Comparison of ENCODE assay signal across 8 cellular contexts in genomic region chr19:42401365-42402303, GRCh38.
DNase-seq lines count a peak whose midpoint lies in the region; ATAC-seq and TF ChIP-seq lines count a peak whose summit lies in the region.

No MANE protein-coding gene starts in this region.

- H3K9ac ChIP-seq in HUES48 (ENCODE audit: low read depth, low read length) = peak overlapping the region; percentile 61

- peak overlapping the region; percentile 10 for H3K27ac Mint-ChIP-seq in nephron progenitor cell

- no peaks in the 10 kb centered on the region for H3K9me3 Mint-ChIP-seq in nephron progenitor cell

- peaks cover 19% of the 10 kb centered on the region for H3K27me3 ChIP-seq in HUES48 (ENCODE audit: control insufficient read depth, insufficient read depth, low read length)

- peak; percentile 35 for DNase-seq in CMK (ENCODE audit: low read depth)
- DNase-seq in RKO (ENCODE audit: low spot score) = peak; percentile 67
- DNase-seq in activated effector memory CD4-positive, alpha-beta T cell treated with anti-CD3 and anti-CD28 coated beads, Interleukin-2, amount 50 U/mL, for 16 hours = peak; percentile 91
- DNase-seq in fibroblast of the conjunctiva (ENCODE audit: low read depth) = peak; percentile 58
- DNase-seq in nephron progenitor cell = peak; percentile 89
- peak; percentile 87 for DNase-seq in stimulated activated naive CD8-positive, alpha-beta T cell treated with anti-CD3 and anti-CD28 coated beads, Interleukin-15, Interleukin-2, amounts not matched to agents 100 U/mL and 50 U/mL, for 24 hours

- ATAC-seq in stimulated activated naive CD8-positive, alpha-beta T cell treated with anti-CD3 and anti-CD28 coated beads, Interleukin-15, Interleukin-2, amounts not matched to agents 100 U/mL and 50 U/mL, for 24 hours = peak; percentile 39
- ATAC-seq in GM19324 (IDR thresholded peaks at IDR 0.05; ENCODE audit: low FRiP score, unreplicated experiment) = no peak

- TF ChIP-seq CTCF in nephron progenitor cell (IDR thresholded peaks at IDR 0.05) = peak; percentile 86

- peaks cover 18% of the 10 kb centered on the region; the same call in 1 of the 2 replicates for H3K4me1 ChIP-seq in HUES48 (ENCODE audit: control insufficient read depth, insufficient read depth, low read length)

- peak overlapping the region; percentile 77 for H3K4me3 ChIP-seq in HUES48 (ENCODE audit: low read depth, low read length)

- no peaks in the 10 kb centered on the region for H3K9me3 ChIP-seq in HUES48 (ENCODE audit: control insufficient read depth, insufficient read depth, low read length)

- H3K36me3 Mint-ChIP-seq in nephron progenitor cell (ENCODE audit: low read depth) = peaks cover 16% of the 10 kb centered on the region

- H3K4me1 Mint-ChIP-seq in nephron progenitor cell = peaks cover 55% of the 10 kb centered on the region

- peaks cover 16% of the 10 kb centered on the region for H3K27me3 Mint-ChIP-seq in nephron progenitor cell (ENCODE audit: low read depth, poor library complexity)

- H3K27ac ChIP-seq in HUES48 (ENCODE audit: low read depth, low read length) = peak overlapping the region; percentile 84

- H3K36me3 ChIP-seq in HUES48 (ENCODE audit: control insufficient read depth, insufficient read depth, low read length) = no peaks in the 10 kb centered on the region; the same call in 1 of the 2 replicates

- H3K4me3 Mint-ChIP-seq in nephron progenitor cell = peak overlapping the region; percentile 90

Comparison
In these comparisons a context has a peak if more than half of its experiments do, and no peak if none do; other contexts are left out.
1. DNase-seq: peak in every context shown above with its lines; median percentile 91 in activated effector memory CD4-positive, alpha-beta T cell treated with anti-CD3 and anti-CD28 coated beads, Interleukin-2, amount 50 U/mL, for 16 hours; 89 in nephron progenitor cell; 87 in stimulated activated naive CD8-positive, alpha-beta T cell treated with anti-CD3 and anti-CD28 coated beads, Interleukin-15, Interleukin-2, amounts not matched to agents 100 U/mL and 50 U/mL, for 24 hours; 67 in RKO; 58 in fibroblast of the conjunctiva; 35 in CMK.